ENCODE assay signal across 2 cellular contexts in the genomic region with DNA sequence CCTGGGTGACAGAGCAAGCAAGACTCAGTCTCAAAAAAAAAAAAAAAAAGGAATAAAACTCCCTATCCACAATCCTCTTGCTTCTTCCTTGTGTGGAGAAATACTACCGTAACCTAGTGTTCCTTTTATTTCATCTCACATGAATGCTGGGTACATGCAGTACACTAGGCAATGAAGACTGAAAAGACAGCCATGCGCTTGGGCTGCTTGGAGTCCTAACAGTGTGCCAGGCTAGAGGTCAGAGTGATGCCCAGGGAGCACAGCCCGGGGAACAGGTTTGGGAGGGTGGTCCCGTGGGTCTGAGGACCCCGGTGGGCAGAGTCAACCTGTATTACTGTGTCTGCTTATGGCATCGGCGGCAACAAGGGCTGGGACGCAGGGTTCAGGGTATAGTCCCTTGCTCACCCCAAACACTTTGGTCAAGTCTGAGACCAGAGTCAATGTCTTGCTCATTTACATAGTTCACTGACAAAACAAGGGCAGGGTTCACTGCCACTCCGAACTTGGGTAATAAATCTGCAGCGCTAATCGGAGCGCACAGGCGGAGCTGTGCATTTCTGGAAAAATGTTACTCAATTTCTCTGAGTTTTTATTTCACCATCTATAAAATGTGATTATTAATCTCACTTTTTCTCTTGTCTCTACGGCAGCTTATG.
TF ChIP-seq lines count a peak whose summit lies in the region.

No MANE protein-coding gene starts in this region.

TF ChIP-seq in liver, 16 proteins besides CTCF, POLR2A, EP300 and RAD21:
- TF ChIP-seq HNF4G (IDR thresholded peaks at IDR 0.05) (peak; percentile 48), ZBTB33 (IDR thresholded peaks at IDR 0.05) (peak; percentile 44), SP1 (IDR thresholded peaks at IDR 0.05) (peak; percentile 79), EGR1 (IDR thresholded peaks at IDR 0.05; ENCODE audit: low read depth in 2 of 2) (peak in 1 of 2 donors; percentile 46), FOXA2 (IDR thresholded peaks at IDR 0.05) (peak; percentile 64), NR2F2 (IDR thresholded peaks at IDR 0.05) (peak; percentile 19), GABPA (IDR thresholded peaks at IDR 0.05 in 1 of 2, conservative IDR thresholded peaks at IDR 0.05 in 1 of 2) (no peak), ATF3 (IDR thresholded peaks at IDR 0.05) (no peak), JUND (IDR thresholded peaks at IDR 0.05) (peak; percentile 21 to 84), YY1 (IDR thresholded peaks at IDR 0.05) (peak; percentile 53), FOXA1 (IDR thresholded peaks at IDR 0.05) (peak; percentile 71), HNF4A (conservative IDR thresholded peaks at IDR 0.05) (peak; percentile 87 to 90), REST (IDR thresholded peaks at IDR 0.05) (no peak), RXRA (IDR thresholded peaks at IDR 0.05) (peak; percentile 93 to 94), TAF1 (conservative IDR thresholded peaks at IDR 0.05) (no peak)
- TF ChIP-seq, protein P1, sequence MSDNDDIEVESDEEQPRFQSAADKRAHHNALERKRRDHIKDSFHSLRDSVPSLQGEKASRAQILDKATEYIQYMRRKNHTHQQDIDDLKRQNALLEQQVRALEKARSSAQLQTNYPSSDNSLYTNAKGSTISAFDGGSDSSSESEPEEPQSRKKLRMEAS (IDR thresholded peaks at IDR 0.05), result peak; percentile 73

TF ChIP-seq in HepG2, 621 proteins besides CTCF, POLR2A, EP300 and RAD21:
- no peak for TF ChIP-seq NCOA5 (CRISPR knock-in tag; IDR thresholded peaks at IDR 0.05)
- TF ChIP-seq RELA (CRISPR knock-in tag; IDR thresholded peaks at IDR 0.05), result no peak
- no peak for TF ChIP-seq ASH2L (IDR thresholded peaks at IDR 0.05; ENCODE audit: insufficient read length, low read depth, low read length)
- TF ChIP-seq, protein P1 (IDR thresholded peaks at IDR 0.05), result no peak
- no peak for TF ChIP-seq ZNF879 (CRISPR knock-in tag; IDR thresholded peaks at IDR 0.05)
- no peak for TF ChIP-seq SOX6 (IDR thresholded peaks at IDR 0.05)
- TF ChIP-seq SOX6 (CRISPR knock-in tag; IDR thresholded peaks at IDR 0.05), result no peak
- no peak for TF ChIP-seq ZNF460 (CRISPR knock-in tag; IDR thresholded peaks at IDR 0.05; ENCODE audit: borderline replicate concordance)
- no peak for TF ChIP-seq CCDC6 (CRISPR knock-in tag; IDR thresholded peaks at IDR 0.05)
- TF ChIP-seq AGO2 (optimal IDR thresholded peaks at IDR 0.05; ENCODE audit: low read depth, low read length), result no peak
- TF ChIP-seq, protein P2, sequence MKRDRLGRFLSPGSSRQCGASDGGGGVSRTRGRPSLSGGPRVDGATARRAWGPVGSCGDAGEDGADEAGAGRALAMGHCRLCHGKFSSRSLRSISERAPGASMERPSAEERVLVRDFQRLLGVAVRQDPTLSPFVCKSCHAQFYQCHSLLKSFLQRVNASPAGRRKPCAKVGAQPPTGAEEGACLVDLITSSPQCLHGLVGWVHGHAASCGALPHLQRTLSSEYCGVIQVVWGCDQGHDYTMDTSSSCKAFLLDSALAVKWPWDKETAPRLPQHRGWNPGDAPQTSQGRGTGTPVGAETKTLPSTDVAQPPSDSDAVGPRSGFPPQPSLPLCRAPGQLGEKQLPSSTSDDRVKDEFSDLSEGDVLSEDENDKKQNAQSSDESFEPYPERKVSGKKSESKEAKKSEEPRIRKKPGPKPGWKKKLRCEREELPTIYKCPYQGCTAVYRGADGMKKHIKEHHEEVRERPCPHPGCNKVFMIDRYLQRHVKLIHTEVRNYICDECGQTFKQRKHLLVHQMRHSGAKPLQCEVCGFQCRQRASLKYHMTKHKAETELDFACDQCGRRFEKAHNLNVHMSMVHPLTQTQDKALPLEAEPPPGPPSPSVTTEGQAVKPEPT (CRISPR knock-in tag; IDR thresholded peaks at IDR 0.05; ENCODE audit: low read depth), result no peak
- TF ChIP-seq MED13 (CRISPR knock-in tag; IDR thresholded peaks at IDR 0.05), result no peak
- no peak for TF ChIP-seq TAF1 (CRISPR knock-in tag; IDR thresholded peaks at IDR 0.05)
- no peak for TF ChIP-seq CENPX (CRISPR knock-in tag; IDR thresholded peaks at IDR 0.05)
- TF ChIP-seq TEAD3 (CRISPR knock-in tag; optimal IDR thresholded peaks at IDR 0.05; ENCODE audit: borderline replicate concordance), result no peak
- TF ChIP-seq NAIF1 (CRISPR knock-in tag; IDR thresholded peaks at IDR 0.05; ENCODE audit: borderline replicate concordance), result no peak
